In the genomic region with DNA sequence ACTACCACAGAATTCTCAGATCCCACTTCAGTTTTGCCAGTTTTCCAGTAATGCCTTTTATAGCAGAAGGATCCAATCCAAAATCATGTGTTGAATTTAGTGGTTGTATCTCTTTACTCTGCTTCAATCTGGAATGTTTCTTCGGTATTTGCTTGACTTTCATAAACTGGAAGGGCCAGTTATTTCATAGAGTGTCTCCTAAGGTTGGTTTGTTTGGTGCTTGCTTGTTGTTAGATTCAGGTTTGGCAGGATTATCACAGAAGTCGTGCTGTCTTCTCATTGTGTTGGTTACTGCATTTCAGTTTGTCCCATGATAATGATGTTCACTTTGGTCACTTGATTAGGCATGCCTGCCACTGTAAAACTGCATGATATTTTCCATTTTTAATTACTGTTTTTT, we compare ENCODE assay signal across 21 cellular contexts. TPM values are rescaled to one million over a fixed set of nuclear protein-coding genes. Genes with fewer than 3 reads are reported as not detected.
DNase-seq lines count a peak whose midpoint lies in the region; TF ChIP-seq lines count a peak whose summit lies in the region.
"Had no signal": no experiment of that assay in that cellular context is flagged by ENCODE, and none has a peak within 500 bp of the region (broad histone marks: within the 10 kb centered on the region; RNA-seq: fewer than 3 reads in every experiment).

No MANE protein-coding gene starts in this region.

- no peak for TF ChIP-seq CTCF in LNCaP clone FGC (IDR thresholded peaks at IDR 0.05; ENCODE audit: control insufficient read depth, extremely low read depth, insufficient read depth)
- TF ChIP-seq CTCF in epithelial cell of esophagus (IDR thresholded peaks at IDR 0.05; ENCODE audit: insufficient read depth, low read depth, low read length, missing control alignments) = no peak
- no peak for TF ChIP-seq CTCF in smooth muscle cell (IDR thresholded peaks at IDR 0.05; ENCODE audit: borderline replicate concordance, insufficient read depth, poor library complexity, severe bottlenecking)
- no peak for TF ChIP-seq CTCF in GM20000 (IDR thresholded peaks at IDR 0.05; ENCODE audit: extremely low read depth, missing control alignments)
- no peak for TF ChIP-seq CTCF in esophagus squamous epithelium (IDR thresholded peaks at IDR 0.05)
- TF ChIP-seq CTCF in ovary (IDR thresholded peaks at IDR 0.05) = no peak

- intact Hi-C loops in esophagus squamous epithelium (cut with DNase I) (no loop called here), ovary (cut with DNase I) (no loop called here)

- no peaks in the 10 kb centered on the region for H3K27me3 ChIP-seq in smooth muscle cell (ENCODE audit: low read depth)
- no peaks in the 10 kb centered on the region for H3K27me3 ChIP-seq in esophagus squamous epithelium
- H3K27me3 ChIP-seq in ovary = no peaks in the 10 kb centered on the region
- H3K27me3 ChIP-seq: BE2C had no signal

- H3K9ac ChIP-seq in smooth muscle cell (ENCODE audit: low read depth) = no peak overlapping the region
- H3K9ac ChIP-seq: GM23248 had no signal

- peaks cover 90% of the 10 kb centered on the region for H4K20me1 ChIP-seq in smooth muscle cell (ENCODE audit: low read depth)

- TF ChIP-seq EP300 in ovary (IDR thresholded peaks at IDR 0.05) = no peak

- H3K27ac ChIP-seq in smooth muscle cell (ENCODE audit: low read depth) (peak overlapping the region; percentile 62), esophagus squamous epithelium (no peak overlapping the region), ovary (no peak overlapping the region)
- H3K27ac ChIP-seq: GM23248, HL-60 had no signal

- peaks cover 7% of the 10 kb centered on the region for H3F3A ChIP-seq in smooth muscle cell (ENCODE audit: low read depth)

- WGBS in smooth muscle cell (ENCODE audit: low lambda C conversion rate) = 89% methylated on average over 2 of the region's 2 CpGs
- 47 to 66% methylated on average over 2 of the region's 2 CpGs for WGBS in esophagus squamous epithelium, 2 donors
- WGBS in ovary, 3 donors = 90 to 92% (median 92%) methylated on average over 2 of the region's 2 CpGs

- H3K9me3 ChIP-seq in smooth muscle cell (replicated peaks; ENCODE audit: low read depth) (no peaks in the 10 kb centered on the region), esophagus squamous epithelium (no peaks in the 10 kb centered on the region), ovary (no peaks in the 10 kb centered on the region)
- H3K9me3 ChIP-seq: BE2C had no signal

- H3K79me2 ChIP-seq in smooth muscle cell (ENCODE audit: low read depth) = peaks cover 100% of the 10 kb centered on the region

- DNase-seq in LNCaP clone FGC (ENCODE audit: low read depth) (peak; percentile 58), epithelial cell of esophagus (ENCODE audit: low read depth) (peak; percentile 34), smooth muscle cell (lab: John Stamatoyannopoulos, UW; ENCODE audit: unreplicated experiment) (no peak), GM20000 (ENCODE audit: low spot score) (no peak), esophagus squamous epithelium (lab: John Stamatoyannopoulos, UW) (no peak), ovary (no peak)
- DNase-seq: ACHN; BE2C; C1 segment of cervical spinal cord; CD4-positive, CD25-positive, alpha-beta regulatory T cell; CD8-positive, alpha-beta memory T cell; COR-L47; DMS 273 treated with DMSO at 0.1 percent for 48 hours; DMS53; DND-41; EL; GM23248; HCEC 1CT had no signal

- H3K4me2 ChIP-seq in smooth muscle cell = no peak overlapping the region

- peaks cover 6% of the 10 kb centered on the region for H3K4me1 ChIP-seq in smooth muscle cell (ENCODE audit: low read depth)
- H3K4me1 ChIP-seq in esophagus squamous epithelium = no peaks in the 10 kb centered on the region
- H3K4me1 ChIP-seq in ovary (ENCODE audit: insufficient read depth) = no peaks in the 10 kb centered on the region
- H3K4me1 ChIP-seq: BE2C had no signal

- TF ChIP-seq POLR2A in esophagus squamous epithelium (IDR thresholded peaks at IDR 0.05) (no peak), ovary (IDR thresholded peaks at IDR 0.05) (no peak)

- H3K4me3 ChIP-seq in LNCaP clone FGC (ENCODE audit: low read depth, low read length) (no peak overlapping the region), epithelial cell of esophagus (ENCODE audit: low read length) (no peak overlapping the region), smooth muscle cell (no peak overlapping the region), esophagus squamous epithelium (no peak overlapping the region), ovary (no peak overlapping the region)
- H3K4me3 ChIP-seq: GM12878, GM23248 had no signal

- no peak overlapping the region for H2AFZ ChIP-seq in smooth muscle cell (ENCODE audit: low read depth)
- H2AFZ ChIP-seq: GM23248 had no signal

- H3K36me3 ChIP-seq in smooth muscle cell (ENCODE audit: low read depth) = no peaks in the 10 kb centered on the region
- no peaks in the 10 kb centered on the region for H3K36me3 ChIP-seq in esophagus squamous epithelium
- H3K36me3 ChIP-seq in ovary = no peaks in the 10 kb centered on the region
- H3K36me3 ChIP-seq: BE2C had no signal

RNA-seq across cellular contexts. Expression of a gene that starts 45.7 kb away (rescaled TPM):
- total RNA-seq in smooth muscle cell (116 and 126 TPM in 2 replicates), esophagus squamous epithelium (1 to 10 TPM in 1 of 4 donors, under 1 TPM in 2, not detected in 1; 0.31 to 1.9 (median 0.62) TPM), ovary (10 to 100 TPM in 6 of 7 donors, 1 to 10 TPM in 1; 8.2 to 32.5 (median 17.6) TPM)
- polyA plus RNA-seq in smooth muscle cell (71.0 and 84.7 TPM in 2 replicates), ovary (10 to 100 TPM; 17.7 to 31.1 TPM)
- total RNA-seq: G401 had no signal

Comparison
In these comparisons a context has a peak if more than half of its experiments do, and no peak if none do; other contexts are left out.
1. DNase-seq: peak in LNCaP clone FGC (single experiment) and epithelial cell of esophagus (single experiment); none in smooth muscle cell (single experiment), GM20000 (single experiment), esophagus squamous epithelium (single experiment) and ovary (0 of 5).